8 cellular contexts compared by ENCODE assay signal in the genomic region with DNA sequence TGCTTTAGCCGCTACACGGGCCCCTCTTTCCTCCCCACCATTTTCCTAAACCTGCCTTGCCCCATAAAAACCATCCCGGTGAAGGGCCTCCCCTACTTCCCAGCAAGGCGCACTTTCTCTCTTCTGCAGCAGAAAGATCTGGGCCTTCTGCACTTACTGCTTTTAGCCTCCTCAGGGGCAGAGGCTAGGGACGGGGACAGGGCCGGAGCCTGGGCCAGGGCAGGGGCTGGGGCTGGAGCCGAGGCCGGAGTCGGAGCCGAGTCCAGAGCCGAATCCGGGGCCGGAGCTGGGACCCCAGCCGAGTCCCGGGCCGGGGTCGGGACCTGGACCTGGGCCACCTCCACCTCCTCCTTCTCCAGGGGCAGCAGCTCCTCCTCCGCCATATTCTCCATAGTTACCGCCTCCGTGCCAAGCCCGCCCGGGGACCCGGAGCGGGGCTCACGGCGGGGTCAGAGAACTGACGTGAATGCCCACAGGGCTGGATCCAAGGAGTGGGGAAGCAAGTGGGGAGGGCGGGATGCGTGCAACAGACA. TPM values are rescaled to one million over a fixed set of nuclear protein-coding genes. Genes with fewer than 3 reads are reported as not detected.
A peak's percentile ranks its signal among the peaks of the same experiment; 100 is the strongest.
DNase-seq lines count a peak whose midpoint lies in the region; ATAC-seq, FAIRE-seq and TF ChIP-seq lines count a peak whose summit lies in the region.

No MANE protein-coding gene starts in this region.

- H3K9ac ChIP-seq in duodenal mucosa (ENCODE audit: low read depth in 1 of 2, low read length in 2 of 2), result peak overlapping the region; percentile 92 to 93

- POLR2A ChIA-PET in PC-9 (lab: Charles Lee; ENCODE audit: unreplicated experiment), result interaction anchor here (0.5 to 0.6 kb wide), 3 partner anchors 111 to 409 kb away, joined by 3 to 12 read pairs (median 3); partner anchors contain the start of gene RNF2

- CTCF ChIA-PET in PC-9 (lab: Charles Lee), result interaction anchor here (0.6 to 1.0 kb wide), 2 partner anchors 14 to 565 kb away, joined by 3 to 4 read pairs; no protein-coding TSS in a partner anchor

- H3K36me3 ChIP-seq in ACC112 (ENCODE audit: insufficient read depth, low read length) (peaks cover under 1% of the 10 kb centered on the region; the same call in 1 of the 2 replicates), PC-9 (ENCODE audit: low read depth) (no peaks in the 10 kb centered on the region), duodenal mucosa (ENCODE audit: control insufficient read depth in 1 of 2, insufficient read depth in 2 of 2, low read length in 2 of 2) (no peaks in the 10 kb centered on the region), uterus (no peaks in the 10 kb centered on the region)

- H2AFZ ChIP-seq in ACC112 (ENCODE audit: low read length, unreplicated experiment) (peak overlapping the region; percentile 91), PC-9 (peak overlapping the region; percentile 91)

- no peaks in the 10 kb centered on the region for H3K27me3 ChIP-seq in ACC112 (ENCODE audit: insufficient read depth, low read length)
- H3K27me3 ChIP-seq in PC-9 (ENCODE audit: insufficient read depth, low read depth), result no peaks in the 10 kb centered on the region
- H3K27me3 ChIP-seq in duodenal mucosa (ENCODE audit: control insufficient read depth in 1 of 2, insufficient read depth in 2 of 2, low read length in 2 of 2), result no peaks in the 10 kb centered on the region
- H3K27me3 ChIP-seq in mononuclear cell (ENCODE audit: insufficient read depth, low read length), result no peaks in the 10 kb centered on the region
- H3K27me3 ChIP-seq in uterus, result no peaks in the 10 kb centered on the region

- no peaks in the 10 kb centered on the region for H4K20me1 ChIP-seq in PC-9 (ENCODE audit: insufficient read depth)

- H3K27ac ChIP-seq in ACC112 (ENCODE audit: low read depth, low read length), result peak overlapping the region; percentile 71
- peak overlapping the region; percentile 48 for H3K27ac ChIP-seq in PC-9
- H3K27ac ChIP-seq in duodenal mucosa (ENCODE audit: low read depth, low read length), result peak overlapping the region; percentile 96
- peak overlapping the region; percentile 99 for H3K27ac ChIP-seq in uterus

- H3K9me3 ChIP-seq in PC-9 (ENCODE audit: insufficient read depth, low read depth) (no peaks in the 10 kb centered on the region), duodenal mucosa (ENCODE audit: control insufficient read depth in 1 of 2, low read length in 2 of 2) (no peaks in the 10 kb centered on the region), mononuclear cell (ENCODE audit: low read depth, low read length) (no peaks in the 10 kb centered on the region), uterus (no peaks in the 10 kb centered on the region)

- H3K9me2 ChIP-seq in PC-9 (ENCODE audit: insufficient read depth), result no peaks in the 10 kb centered on the region

- DNase-seq in PC-9, result no peak
- no peak for DNase-seq in uterus
- no peak for DNase-seq in GM19239 (ENCODE audit: insufficient read length, low spot score)

- intact Hi-C loops in PC-9 (cut with micrococcal nuclease; ENCODE audit: unreplicated experiment) (loop anchor here (2.0 to 5.0 kb wide), 4 partner anchors 110 to 516 kb away; partner anchors contain the start of gene NIBAN1), uterus (cut with DNase I; ENCODE audit: low total_unique reads) (no loop called here)

- H3K79me2 ChIP-seq in ACC112 (ENCODE audit: control insufficient read depth, insufficient read depth, low read length, unreplicated experiment) (peaks cover 27% of the 10 kb centered on the region), PC-9 (ENCODE audit: low read depth) (peaks cover 19% of the 10 kb centered on the region)

- ATAC-seq in GM18517 (IDR thresholded peaks at IDR 0.05; ENCODE audit: unreplicated experiment), result peak; percentile 35
- ATAC-seq in HG02981 (IDR thresholded peaks at IDR 0.05; ENCODE audit: unreplicated experiment), result peak; percentile 23

- no peaks in the 10 kb centered on the region for H3F3A ChIP-seq in PC-9 (ENCODE audit: insufficient read depth, low read depth)

- no peak for TF ChIP-seq CTCF in PC-9 (conservative IDR thresholded peaks at IDR 0.05)
- TF ChIP-seq CTCF in uterus (IDR thresholded peaks at IDR 0.05), result no peak

- H3K4me1 ChIP-seq in ACC112 (ENCODE audit: control insufficient read depth, insufficient read depth, low read length, unreplicated experiment), result peaks cover 27% of the 10 kb centered on the region
- H3K4me1 ChIP-seq in PC-9 (replicated peaks; ENCODE audit: insufficient read depth), result peaks cover 21% of the 10 kb centered on the region
- peaks cover 31 to 37% of the 10 kb centered on the region in 2 donors for H3K4me1 ChIP-seq in duodenal mucosa (ENCODE audit: control insufficient read depth in 1 of 2, insufficient read depth in 2 of 2, low read length in 2 of 2)
- H3K4me1 ChIP-seq in mononuclear cell (ENCODE audit: insufficient read depth, low read length), result peaks cover 35% of the 10 kb centered on the region
- H3K4me1 ChIP-seq in uterus, result peaks cover 0 to 7% of the 10 kb centered on the region in 2 donors

- no peak for FAIRE-seq in GM19239 (lab: Jason Lieb, UNC)

- H3K4me2 ChIP-seq in PC-9, result peak overlapping the region; percentile 84

- H3K4me3 ChIP-seq in ACC112 (ENCODE audit: low read depth, low read length) (peak overlapping the region; percentile 85), PC-9 (peak overlapping the region; percentile 82), duodenal mucosa (ENCODE audit: low read depth in 1 of 2, low read length in 2 of 2) (peak overlapping the region; percentile 90 to 91), mononuclear cell (ENCODE audit: low read length) (peak overlapping the region; percentile 89), uterus (peak overlapping the region; percentile 97 to 99)

- no peak for TF ChIP-seq POLR2A in uterus (IDR thresholded peaks at IDR 0.05)

- TSS peak; percentile 89 for BruUV-seq in PC-9 (replicated peaks; lab: Mats Ljungman, UMichigan)

RNA-seq across cellular contexts. Expression of gene TRMT1L, which starts 0.4 kb away (rescaled TPM):
- 16.9 and 18.3 TPM in 2 replicates for total RNA-seq in PC-9 (2021)
- 3.3 TPM for total RNA-seq in mononuclear cell
- total RNA-seq in uterus, result 10 to 100 TPM; 10.2 to 24.1 (median 20.9) TPM

RNA-seq across cellular contexts. Expression of gene SWT1, which starts 0.6 kb away (rescaled TPM):
- total RNA-seq in PC-9 (2021) (2.9 and 3.6 TPM in 2 replicates), mononuclear cell (10.9 TPM), uterus (10 to 100 TPM in 3 of 4 donors, 1 to 10 TPM in 1; 9.2 to 29.4 (median 17.5) TPM)

Comparison
In these comparisons a context has a peak if more than half of its experiments do, and no peak if none do; other contexts are left out.
1. H3K27ac ChIP-seq: peak in every context shown above with its lines; median percentile 99 in uterus; 96 in duodenal mucosa; 71 in ACC112; 48 in PC-9.